Comparison of ENCODE assay signal across 8 cellular contexts in genomic region chr7:98286093-98286525, GRCh38. TPM values are rescaled to one million over a fixed set of nuclear protein-coding genes. Genes with fewer than 3 reads are reported as not detected.
A peak's percentile ranks its signal among the peaks of the same experiment; 100 is the strongest.
DNase-seq lines count a peak whose midpoint lies in the region; ATAC-seq and TF ChIP-seq lines count a peak whose summit lies in the region.

No MANE protein-coding gene starts in this region.

- H3K27me3 ChIP-seq in left ventricle myocardium inferior (ENCODE audit: low read depth) (no peaks in the 10 kb centered on the region), gastrocnemius medialis (no peaks in the 10 kb centered on the region)

- CTCF ChIA-PET in WTC11 (lab: Charles Lee) = interaction anchor here (1.0 kb wide), 1 partner anchor 37 kb away, joined by 3 read pairs; no protein-coding TSS in a partner anchor

- no peak overlapping the region for H3K4me3 Mint-ChIP-seq in WTC11

- intact Hi-C loops in left ventricle myocardium inferior (cut with micrococcal nuclease) = no loop called here
- intact Hi-C loops in gastrocnemius medialis (cut with DNase I; ENCODE audit: low total_unique reads) = loop anchor here (10.0 kb wide), 1 partner anchor 589 kb away; the partner anchor contains the start of genes TMEM130 and TRRAP

- peaks cover 40% of the 10 kb centered on the region for H3K4me1 Mint-ChIP-seq in WTC11

- H3K27ac Mint-ChIP-seq in WTC11 = peak overlapping the region; percentile 57; the same call in 1 of the 2 replicates

- peaks cover 7% of the 10 kb centered on the region; the same call in 1 of the 2 replicates for H3K36me3 Mint-ChIP-seq in WTC11

- no peaks in the 10 kb centered on the region for H3K9me3 Mint-ChIP-seq in WTC11

- peaks cover 88% of the 10 kb centered on the region for H3K4me1 ChIP-seq in left ventricle myocardium inferior
- H3K4me1 ChIP-seq in gastrocnemius medialis = peaks cover 59 to 65% of the 10 kb centered on the region in 2 donors

- H3K9me3 ChIP-seq in left ventricle myocardium inferior (replicated peaks) = no peaks in the 10 kb centered on the region
- H3K9me3 ChIP-seq in gastrocnemius medialis = no peaks in the 10 kb centered on the region

- H3K4me3 ChIP-seq in left ventricle myocardium inferior = peak overlapping the region; percentile 89
- peak overlapping the region; percentile 84 to 98 (median 92) for H3K4me3 ChIP-seq in gastrocnemius medialis

- DNase-seq in HCEC 1CT (peak; percentile 74), WTC11 (ENCODE audit: low spot score) (no peak), left ventricle myocardium inferior (peak; percentile 63), gastrocnemius medialis (peak; percentile 91 to 97), ACHN (no peak)

- in situ Hi-C loops in gastrocnemius medialis (cut with MboI; ENCODE audit: low sequenced_read_pairs in 4 of 4) = loop anchor here in 1 of 4 donors (10.0 kb wide), 1 partner anchor 111 kb away; no protein-coding TSS in a partner anchor
- in situ Hi-C loops in ACHN (cut with HindIII; ENCODE audit: low pct_ligation_motif_present, low pct_unique_long_range_greater_than_20kb, low sequenced_read_pairs) = loop anchor here (25.0 kb wide), 1 partner anchor 101 kb away; no protein-coding TSS in a partner anchor

- peak overlapping the region; percentile 98 for H3K27ac ChIP-seq in left ventricle myocardium inferior (replicated peaks)
- H3K27ac ChIP-seq in gastrocnemius medialis = peak overlapping the region; percentile 96 to 100 (median 99)

- no peaks in the 10 kb centered on the region for H3K27me3 Mint-ChIP-seq in WTC11 (ENCODE audit: low read depth)

- POLR2A ChIA-PET in WTC11 (lab: Charles Lee) = no interaction called here

- TF ChIP-seq CTCF in WTC11 (IDR thresholded peaks at IDR 0.05) (no peak), left ventricle myocardium inferior (IDR thresholded peaks at IDR 0.05; ENCODE audit: borderline replicate concordance) (no peak), gastrocnemius medialis (IDR thresholded peaks at IDR 0.05 in 4 of 5, conservative IDR thresholded peaks at IDR 0.05 in 1 of 5) (no peak)

- peak; percentile 94 to 95 for TF ChIP-seq POLR2A in gastrocnemius medialis (IDR thresholded peaks at IDR 0.05)

- peaks cover 7% of the 10 kb centered on the region for H3K36me3 ChIP-seq in left ventricle myocardium inferior
- H3K36me3 ChIP-seq in gastrocnemius medialis = peaks cover 0 to 8% of the 10 kb centered on the region in 2 donors

- no peak for ATAC-seq in WTC11
- ATAC-seq in gastrocnemius medialis = peak; percentile 48 to 49
- no peak for ATAC-seq in HG02885 (IDR thresholded peaks at IDR 0.05; ENCODE audit: poor library complexity, unreplicated experiment)
- no peak for ATAC-seq in GM19463 (IDR thresholded peaks at IDR 0.05; ENCODE audit: unreplicated experiment)
- no peak for ATAC-seq in GM18909 (IDR thresholded peaks at IDR 0.05; ENCODE audit: poor library complexity, unreplicated experiment)

TF ChIP-seq in WTC11, 78 proteins besides CTCF, POLR2A, EP300 and RAD21:
- TF ChIP-seq, protein P1, sequence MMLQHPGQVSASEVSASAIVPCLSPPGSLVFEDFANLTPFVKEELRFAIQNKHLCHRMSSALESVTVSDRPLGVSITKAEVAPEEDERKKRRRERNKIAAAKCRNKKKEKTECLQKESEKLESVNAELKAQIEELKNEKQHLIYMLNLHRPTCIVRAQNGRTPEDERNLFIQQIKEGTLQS (CRISPR knock-in tag; conservative IDR thresholded peaks at IDR 0.05) = no peak
- TF ChIP-seq ZNF281 (CRISPR knock-in tag; IDR thresholded peaks at IDR 0.05) = 0 out of 2 replicates have a peak, but pooled peaks have one; percentile 18

RNA-seq across cellular contexts. Expression of gene BRI3, which starts 4.6 kb away (rescaled TPM):
- total RNA-seq in WTC11 (2021) (108 to 112 TPM (median 110 TPM) in 3 replicates), left ventricle myocardium inferior (201 TPM), gastrocnemius medialis (100 to 1,000 TPM in 3 of 4 donors, 10 to 100 TPM in 1; 60.5 to 180 (median 114) TPM)

RNA-seq across cellular contexts. Expression of gene TECPR1, which starts 34.1 kb away (rescaled TPM):
- total RNA-seq in WTC11 (2021) = 17.6 to 21.5 TPM (median 18.4 TPM) in 3 replicates
- total RNA-seq in left ventricle myocardium inferior = 17.3 TPM
- total RNA-seq in gastrocnemius medialis = 10 to 100 TPM; 16.0 to 59.6 (median 33.9) TPM

Comparison
In these comparisons a context has a peak if more than half of its experiments do, and no peak if none do; other contexts are left out.
1. DNase-seq: peak in HCEC 1CT (single experiment), left ventricle myocardium inferior (single experiment) and gastrocnemius medialis (2 of 2); none in WTC11 (single experiment) and ACHN (single experiment).
2. ATAC-seq: peak in gastrocnemius medialis (2 of 2); none in WTC11 (single experiment), HG02885 (single experiment), GM19463 (single experiment) and GM18909 (single experiment).